ENCODE assay signal across 8 cellular contexts in genomic region chr10:113563306-113564088, GRCh38. TPM values are rescaled to one million over a fixed set of nuclear protein-coding genes. Genes with fewer than 3 reads are reported as not detected.
DNase-seq lines count a peak whose midpoint lies in the region; ATAC-seq and TF ChIP-seq lines count a peak whose summit lies in the region.

No MANE protein-coding gene starts in this region.

- H3K27me3 ChIP-seq in muscle layer of colon (ENCODE audit: control insufficient read depth in 1 of 2, insufficient read depth in 2 of 2, low read length in 2 of 2), result no peaks in the 10 kb centered on the region

- H3K4me3 Mint-ChIP-seq in CD14-positive monocyte, result peak overlapping the region; percentile 75 to 91

- DNase-seq in CD14-positive monocyte (ENCODE audit: low spot score), result peak; percentile 63
- peak; percentile 62 for DNase-seq in NOMO-1 treated with DMSO at 0.1 percent for 48 hours (lab: John Stamatoyannopoulos, UW; ENCODE audit: unreplicated experiment)
- peak; percentile 43 for DNase-seq in activated T-cell treated with anti-CD3 and anti-CD28 coated beads for 1 hour (ENCODE audit: low read depth)
- DNase-seq in epithelial cell of esophagus (ENCODE audit: low read depth), result peak; percentile 71
- peak; percentile 24 to 34 for DNase-seq in stimulated activated CD8-positive, alpha-beta memory T cell treated with anti-CD3 and anti-CD28 coated beads, Interleukin-4, amount 100 ng/mL, for 4 hours (ENCODE audit: low read depth in 2 of 2, low spot score in 1 of 2)

- no peaks in the 10 kb centered on the region for H3K9me3 Mint-ChIP-seq in CD14-positive monocyte

- H3K27me3 Mint-ChIP-seq in CD14-positive monocyte (ENCODE audit: low read depth in 3 of 3), result peaks cover 2 to 7% (median 2%) of the 10 kb centered on the region in 3 donors

- peaks cover 12% of the 10 kb centered on the region for H3K4me1 ChIP-seq in muscle layer of colon (ENCODE audit: insufficient read depth, low read length)

- no peaks in the 10 kb centered on the region for H3K9me3 ChIP-seq in muscle layer of colon (ENCODE audit: low read length)

- peak overlapping the region; percentile 35 for H3K4me3 ChIP-seq in epithelial cell of esophagus (ENCODE audit: low read length)
- H3K4me3 ChIP-seq in muscle layer of colon (ENCODE audit: low read depth in 1 of 2, low read length in 2 of 2), result peak overlapping the region; percentile 30 to 72

- no peaks in the 10 kb centered on the region for H3K36me3 ChIP-seq in muscle layer of colon (ENCODE audit: insufficient read depth, low read length)

- H3K27ac Mint-ChIP-seq in CD14-positive monocyte, result peak overlapping the region in 1 of 7 donors; percentile 26

- no peaks in the 10 kb centered on the region for H3K36me3 Mint-ChIP-seq in CD14-positive monocyte

- no peak overlapping the region for H3K9ac ChIP-seq in muscle layer of colon (ENCODE audit: low read length)

- peak; percentile 96 for TF ChIP-seq CTCF in CD14-positive monocyte (IDR thresholded peaks at IDR 0.05)
- peak; percentile 98 for TF ChIP-seq CTCF in epithelial cell of esophagus (IDR thresholded peaks at IDR 0.05; ENCODE audit: insufficient read depth, low read depth, low read length, missing control alignments)

- ATAC-seq in GM19324 (IDR thresholded peaks at IDR 0.05; ENCODE audit: low FRiP score, unreplicated experiment) (peak; percentile 87), HG03439 (IDR thresholded peaks at IDR 0.05; ENCODE audit: unreplicated experiment) (peak; percentile 93)

- H3K4me1 Mint-ChIP-seq in CD14-positive monocyte, result peaks cover 5% of the 10 kb centered on the region

- intact Hi-C loops in CD14-positive monocyte (cut with micrococcal nuclease), result no loop called here

- H3K27ac ChIP-seq in muscle layer of colon (ENCODE audit: low read depth, low read length), result no peak overlapping the region

RNA-seq across cellular contexts. Expression of gene HABP2, which starts 10.6 kb away (rescaled TPM):
- polyA plus RNA-seq in CD14-positive monocyte, result not detected
